In the genomic region with DNA sequence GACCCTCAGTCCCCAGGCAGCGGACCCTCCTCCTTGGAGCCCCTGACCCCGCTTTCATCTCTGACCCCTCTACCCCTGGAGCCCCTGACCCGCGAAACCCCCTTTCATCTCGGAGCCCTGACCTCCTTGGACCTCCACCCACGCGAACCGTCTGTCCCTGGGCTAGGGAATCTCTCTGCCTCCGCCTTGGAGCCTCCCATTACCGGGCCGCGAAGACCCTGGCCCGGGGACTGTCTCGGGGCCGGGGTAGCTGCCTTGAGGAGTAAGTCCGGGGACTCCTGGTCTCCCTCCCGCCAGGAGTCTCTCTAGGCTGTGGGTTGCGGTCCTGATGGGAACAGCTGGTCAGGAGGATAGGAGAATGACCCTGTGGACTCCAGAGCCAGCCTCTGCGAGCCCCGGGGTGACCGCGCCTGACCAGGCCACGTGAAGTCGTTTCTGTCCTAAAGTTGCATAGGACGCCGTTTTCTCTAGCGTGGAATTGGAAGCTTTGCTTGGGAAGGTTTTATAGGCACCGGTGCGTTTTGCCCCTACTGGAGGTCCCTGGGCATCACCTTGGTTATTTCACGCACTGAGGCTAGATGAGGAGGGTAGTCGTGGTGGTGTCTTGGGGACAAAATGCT, we compare ENCODE assay signal across 2 cellular contexts.
TF ChIP-seq lines count a peak whose summit lies in the region.

No MANE protein-coding gene starts in this region.

TF ChIP-seq in IMR-90, 13 proteins besides CTCF, POLR2A, EP300 and RAD21:
- TF ChIP-seq CHD1 (IDR thresholded peaks at IDR 0.05; ENCODE audit: low read depth, low read length) (no peak), SMC3 (IDR thresholded peaks at IDR 0.05; ENCODE audit: low read depth, low read length) (no peak)
TF ChIP-seq in IMR-90: peak in this region for 0.

TF ChIP-seq in K562, 482 proteins besides CTCF, POLR2A, EP300 and RAD21 (continues in another document):
- TF ChIP-seq TCF3 (CRISPR knock-in tag; IDR thresholded peaks at IDR 0.05) (peak; percentile 52), MAZ (CRISPR knock-in tag; conservative IDR thresholded peaks at IDR 0.05 in 1 of 2, IDR thresholded peaks at IDR 0.05 in 1 of 2) (0 out of 4 replicates have a peak, but pooled peaks have one; percentile 26 to 48), FOXP1 (CRISPR knock-in tag; IDR thresholded peaks at IDR 0.05) (peak; percentile 66; the same call in 1 of the 2 replicates), DACH1 (IDR thresholded peaks at IDR 0.05; ENCODE audit: partially characterized antibody) (peak; percentile 66), SP1 (CRISPR knock-in tag; IDR thresholded peaks at IDR 0.05) (peak; percentile 54; the same call in 1 of the 2 replicates), ZNF436 (CRISPR knock-in tag; IDR thresholded peaks at IDR 0.05) (no peak), ATF1 (CRISPR knock-in tag; IDR thresholded peaks at IDR 0.05) (no peak), ATF1 (tag; IDR thresholded peaks at IDR 0.05) (no peak; the same call in 1 of the 2 replicates), TRIM24 (IDR thresholded peaks at IDR 0.05) (no peak), U2AF2 (optimal IDR thresholded peaks at IDR 0.05; ENCODE audit: low read depth, low read length) (no peak), SIN3A (IDR thresholded peaks at IDR 0.05; ENCODE audit: borderline replicate concordance in 2 of 2, control insufficient read depth in 1 of 2, low read depth in 2 of 2, low read length in 2 of 2) (peak in 1 of 2 experiments; percentile 62; a peak in 1 of 4 replicates), NFRKB (IDR thresholded peaks at IDR 0.05; ENCODE audit: low read depth) (0 out of 2 replicates have a peak, but pooled peaks have one; percentile 24), ZNF431 (CRISPR knock-in tag; IDR thresholded peaks at IDR 0.05) (peak; percentile 42; the same call in 1 of the 2 replicates), CHD1 (IDR thresholded peaks at IDR 0.05; ENCODE audit: low read length) (peak; percentile 66), NR2F6 (CRISPR knock-in tag; IDR thresholded peaks at IDR 0.05) (no peak), CREB1 (IDR thresholded peaks at IDR 0.05) (no peak), CREB1 (CRISPR knock-in tag; IDR thresholded peaks at IDR 0.05) (0 out of 2 replicates have a peak, but pooled peaks have one; percentile 6), KAT7 (CRISPR knock-in tag; IDR thresholded peaks at IDR 0.05; ENCODE audit: borderline replicate concordance) (peak; percentile 67; the same call in 1 of the 2 replicates), ZBED1 (IDR thresholded peaks at IDR 0.05) (0 out of 2 replicates have a peak, but pooled peaks have one; percentile 27), SAP30 (IDR thresholded peaks at IDR 0.05; ENCODE audit: borderline replicate concordance, insufficient read depth, low read depth, low read length, poor library complexity, severe bottlenecking) (no peak), FOSL1 (tag; conservative IDR thresholded peaks at IDR 0.05) (no peak), TEAD4 (IDR thresholded peaks at IDR 0.05; ENCODE audit: low read length) (peak; percentile 6; the same call in 1 of the 2 replicates), TEAD4 (CRISPR knock-in tag; IDR thresholded peaks at IDR 0.05; ENCODE audit: borderline replicate concordance) (no peak), ZNF12 (CRISPR knock-in tag; IDR thresholded peaks at IDR 0.05) (peak; percentile 97), TOE1 (IDR thresholded peaks at IDR 0.05; ENCODE audit: borderline replicate concordance) (peak; percentile 52; the same call in 1 of the 2 replicates), TOE1 (CRISPR knock-in tag; IDR thresholded peaks at IDR 0.05; ENCODE audit: borderline replicate concordance, low read depth) (no peak), LARP7 (IDR thresholded peaks at IDR 0.05) (peak; percentile 52; the same call in 1 of the 2 replicates), CCAR2 (IDR thresholded peaks at IDR 0.05; ENCODE audit: low read depth, low read length) (no peak), HNRNPLL (IDR thresholded peaks at IDR 0.05; ENCODE audit: low read depth, low read length, poor library complexity, severe bottlenecking) (peak; percentile 22)
- TF ChIP-seq, protein P1, sequence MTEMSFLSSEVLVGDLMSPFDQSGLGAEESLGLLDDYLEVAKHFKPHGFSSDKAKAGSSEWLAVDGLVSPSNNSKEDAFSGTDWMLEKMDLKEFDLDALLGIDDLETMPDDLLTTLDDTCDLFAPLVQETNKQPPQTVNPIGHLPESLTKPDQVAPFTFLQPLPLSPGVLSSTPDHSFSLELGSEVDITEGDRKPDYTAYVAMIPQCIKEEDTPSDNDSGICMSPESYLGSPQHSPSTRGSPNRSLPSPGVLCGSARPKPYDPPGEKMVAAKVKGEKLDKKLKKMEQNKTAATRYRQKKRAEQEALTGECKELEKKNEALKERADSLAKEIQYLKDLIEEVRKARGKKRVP (CRISPR knock-in tag; IDR thresholded peaks at IDR 0.05) = 0 out of 2 replicates have a peak, but pooled peaks have one; percentile 10
- TF ChIP-seq, protein P2, sequence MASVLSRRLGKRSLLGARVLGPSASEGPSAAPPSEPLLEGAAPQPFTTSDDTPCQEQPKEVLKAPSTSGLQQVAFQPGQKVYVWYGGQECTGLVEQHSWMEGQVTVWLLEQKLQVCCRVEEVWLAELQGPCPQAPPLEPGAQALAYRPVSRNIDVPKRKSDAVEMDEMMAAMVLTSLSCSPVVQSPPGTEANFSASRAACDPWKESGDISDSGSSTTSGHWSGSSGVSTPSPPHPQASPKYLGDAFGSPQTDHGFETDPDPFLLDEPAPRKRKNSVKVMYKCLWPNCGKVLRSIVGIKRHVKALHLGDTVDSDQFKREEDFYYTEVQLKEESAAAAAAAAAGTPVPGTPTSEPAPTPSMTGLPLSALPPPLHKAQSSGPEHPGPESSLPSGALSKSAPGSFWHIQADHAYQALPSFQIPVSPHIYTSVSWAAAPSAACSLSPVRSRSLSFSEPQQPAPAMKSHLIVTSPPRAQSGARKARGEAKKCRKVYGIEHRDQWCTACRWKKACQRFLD (CRISPR knock-in tag; IDR thresholded peaks at IDR 0.05) = 0 out of 2 replicates have a peak, but pooled peaks have one; percentile 18
- TF ChIP-seq, protein P3, sequence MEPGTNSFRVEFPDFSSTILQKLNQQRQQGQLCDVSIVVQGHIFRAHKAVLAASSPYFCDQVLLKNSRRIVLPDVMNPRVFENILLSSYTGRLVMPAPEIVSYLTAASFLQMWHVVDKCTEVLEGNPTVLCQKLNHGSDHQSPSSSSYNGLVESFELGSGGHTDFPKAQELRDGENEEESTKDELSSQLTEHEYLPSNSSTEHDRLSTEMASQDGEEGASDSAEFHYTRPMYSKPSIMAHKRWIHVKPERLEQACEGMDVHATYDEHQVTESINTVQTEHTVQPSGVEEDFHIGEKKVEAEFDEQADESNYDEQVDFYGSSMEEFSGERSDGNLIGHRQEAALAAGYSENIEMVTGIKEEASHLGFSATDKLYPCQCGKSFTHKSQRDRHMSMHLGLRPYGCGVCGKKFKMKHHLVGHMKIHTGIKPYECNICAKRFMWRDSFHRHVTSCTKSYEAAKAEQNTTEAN (CRISPR knock-in tag; IDR thresholded peaks at IDR 0.05) = no peak
- TF ChIP-seq, protein P4, sequence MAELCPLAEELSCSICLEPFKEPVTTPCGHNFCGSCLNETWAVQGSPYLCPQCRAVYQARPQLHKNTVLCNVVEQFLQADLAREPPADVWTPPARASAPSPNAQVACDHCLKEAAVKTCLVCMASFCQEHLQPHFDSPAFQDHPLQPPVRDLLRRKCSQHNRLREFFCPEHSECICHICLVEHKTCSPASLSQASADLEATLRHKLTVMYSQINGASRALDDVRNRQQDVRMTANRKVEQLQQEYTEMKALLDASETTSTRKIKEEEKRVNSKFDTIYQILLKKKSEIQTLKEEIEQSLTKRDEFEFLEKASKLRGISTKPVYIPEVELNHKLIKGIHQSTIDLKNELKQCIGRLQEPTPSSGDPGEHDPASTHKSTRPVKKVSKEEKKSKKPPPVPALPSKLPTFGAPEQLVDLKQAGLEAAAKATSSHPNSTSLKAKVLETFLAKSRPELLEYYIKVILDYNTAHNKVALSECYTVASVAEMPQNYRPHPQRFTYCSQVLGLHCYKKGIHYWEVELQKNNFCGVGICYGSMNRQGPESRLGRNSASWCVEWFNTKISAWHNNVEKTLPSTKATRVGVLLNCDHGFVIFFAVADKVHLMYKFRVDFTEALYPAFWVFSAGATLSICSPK (IDR thresholded peaks at IDR 0.05; ENCODE audit: borderline replicate concordance) = no peak
- TF ChIP-seq, protein P5, sequence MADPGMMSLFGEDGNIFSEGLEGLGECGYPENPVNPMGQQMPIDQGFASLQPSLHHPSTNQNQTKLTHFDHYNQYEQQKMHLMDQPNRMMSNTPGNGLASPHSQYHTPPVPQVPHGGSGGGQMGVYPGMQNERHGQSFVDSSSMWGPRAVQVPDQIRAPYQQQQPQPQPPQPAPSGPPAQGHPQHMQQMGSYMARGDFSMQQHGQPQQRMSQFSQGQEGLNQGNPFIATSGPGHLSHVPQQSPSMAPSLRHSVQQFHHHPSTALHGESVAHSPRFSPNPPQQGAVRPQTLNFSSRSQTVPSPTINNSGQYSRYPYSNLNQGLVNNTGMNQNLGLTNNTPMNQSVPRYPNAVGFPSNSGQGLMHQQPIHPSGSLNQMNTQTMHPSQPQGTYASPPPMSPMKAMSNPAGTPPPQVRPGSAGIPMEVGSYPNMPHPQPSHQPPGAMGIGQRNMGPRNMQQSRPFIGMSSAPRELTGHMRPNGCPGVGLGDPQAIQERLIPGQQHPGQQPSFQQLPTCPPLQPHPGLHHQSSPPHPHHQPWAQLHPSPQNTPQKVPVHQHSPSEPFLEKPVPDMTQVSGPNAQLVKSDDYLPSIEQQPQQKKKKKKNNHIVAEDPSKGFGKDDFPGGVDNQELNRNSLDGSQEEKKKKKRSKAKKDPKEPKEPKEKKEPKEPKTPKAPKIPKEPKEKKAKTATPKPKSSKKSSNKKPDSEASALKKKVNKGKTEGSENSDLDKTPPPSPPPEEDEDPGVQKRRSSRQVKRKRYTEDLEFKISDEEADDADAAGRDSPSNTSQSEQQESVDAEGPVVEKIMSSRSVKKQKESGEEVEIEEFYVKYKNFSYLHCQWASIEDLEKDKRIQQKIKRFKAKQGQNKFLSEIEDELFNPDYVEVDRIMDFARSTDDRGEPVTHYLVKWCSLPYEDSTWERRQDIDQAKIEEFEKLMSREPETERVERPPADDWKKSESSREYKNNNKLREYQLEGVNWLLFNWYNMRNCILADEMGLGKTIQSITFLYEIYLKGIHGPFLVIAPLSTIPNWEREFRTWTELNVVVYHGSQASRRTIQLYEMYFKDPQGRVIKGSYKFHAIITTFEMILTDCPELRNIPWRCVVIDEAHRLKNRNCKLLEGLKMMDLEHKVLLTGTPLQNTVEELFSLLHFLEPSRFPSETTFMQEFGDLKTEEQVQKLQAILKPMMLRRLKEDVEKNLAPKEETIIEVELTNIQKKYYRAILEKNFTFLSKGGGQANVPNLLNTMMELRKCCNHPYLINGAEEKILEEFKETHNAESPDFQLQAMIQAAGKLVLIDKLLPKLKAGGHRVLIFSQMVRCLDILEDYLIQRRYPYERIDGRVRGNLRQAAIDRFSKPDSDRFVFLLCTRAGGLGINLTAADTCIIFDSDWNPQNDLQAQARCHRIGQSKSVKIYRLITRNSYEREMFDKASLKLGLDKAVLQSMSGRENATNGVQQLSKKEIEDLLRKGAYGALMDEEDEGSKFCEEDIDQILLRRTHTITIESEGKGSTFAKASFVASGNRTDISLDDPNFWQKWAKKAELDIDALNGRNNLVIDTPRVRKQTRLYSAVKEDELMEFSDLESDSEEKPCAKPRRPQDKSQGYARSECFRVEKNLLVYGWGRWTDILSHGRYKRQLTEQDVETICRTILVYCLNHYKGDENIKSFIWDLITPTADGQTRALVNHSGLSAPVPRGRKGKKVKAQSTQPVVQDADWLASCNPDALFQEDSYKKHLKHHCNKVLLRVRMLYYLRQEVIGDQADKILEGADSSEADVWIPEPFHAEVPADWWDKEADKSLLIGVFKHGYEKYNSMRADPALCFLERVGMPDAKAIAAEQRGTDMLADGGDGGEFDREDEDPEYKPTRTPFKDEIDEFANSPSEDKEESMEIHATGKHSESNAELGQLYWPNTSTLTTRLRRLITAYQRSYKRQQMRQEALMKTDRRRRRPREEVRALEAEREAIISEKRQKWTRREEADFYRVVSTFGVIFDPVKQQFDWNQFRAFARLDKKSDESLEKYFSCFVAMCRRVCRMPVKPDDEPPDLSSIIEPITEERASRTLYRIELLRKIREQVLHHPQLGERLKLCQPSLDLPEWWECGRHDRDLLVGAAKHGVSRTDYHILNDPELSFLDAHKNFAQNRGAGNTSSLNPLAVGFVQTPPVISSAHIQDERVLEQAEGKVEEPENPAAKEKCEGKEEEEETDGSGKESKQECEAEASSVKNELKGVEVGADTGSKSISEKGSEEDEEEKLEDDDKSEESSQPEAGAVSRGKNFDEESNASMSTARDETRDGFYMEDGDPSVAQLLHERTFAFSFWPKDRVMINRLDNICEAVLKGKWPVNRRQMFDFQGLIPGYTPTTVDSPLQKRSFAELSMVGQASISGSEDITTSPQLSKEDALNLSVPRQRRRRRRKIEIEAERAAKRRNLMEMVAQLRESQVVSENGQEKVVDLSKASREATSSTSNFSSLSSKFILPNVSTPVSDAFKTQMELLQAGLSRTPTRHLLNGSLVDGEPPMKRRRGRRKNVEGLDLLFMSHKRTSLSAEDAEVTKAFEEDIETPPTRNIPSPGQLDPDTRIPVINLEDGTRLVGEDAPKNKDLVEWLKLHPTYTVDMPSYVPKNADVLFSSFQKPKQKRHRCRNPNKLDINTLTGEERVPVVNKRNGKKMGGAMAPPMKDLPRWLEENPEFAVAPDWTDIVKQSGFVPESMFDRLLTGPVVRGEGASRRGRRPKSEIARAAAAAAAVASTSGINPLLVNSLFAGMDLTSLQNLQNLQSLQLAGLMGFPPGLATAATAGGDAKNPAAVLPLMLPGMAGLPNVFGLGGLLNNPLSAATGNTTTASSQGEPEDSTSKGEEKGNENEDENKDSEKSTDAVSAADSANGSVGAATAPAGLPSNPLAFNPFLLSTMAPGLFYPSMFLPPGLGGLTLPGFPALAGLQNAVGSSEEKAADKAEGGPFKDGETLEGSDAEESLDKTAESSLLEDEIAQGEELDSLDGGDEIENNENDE (IDR thresholded peaks at IDR 0.05; ENCODE audit: low read depth, low read length) = no peak
- TF ChIP-seq, protein P6, sequence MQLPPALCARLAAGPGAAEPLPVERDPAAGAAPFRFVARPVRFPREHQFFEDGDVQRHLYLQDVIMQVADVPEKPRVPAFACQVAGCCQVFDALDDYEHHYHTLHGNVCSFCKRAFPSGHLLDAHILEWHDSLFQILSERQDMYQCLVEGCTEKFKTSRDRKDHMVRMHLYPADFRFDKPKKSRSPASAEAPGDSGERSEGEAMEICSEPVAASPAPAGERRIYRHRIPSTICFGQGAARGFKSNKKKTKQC (CRISPR knock-in tag; IDR thresholded peaks at IDR 0.05) = 0 out of 2 replicates have a peak, but pooled peaks have one; percentile 27
- TF ChIP-seq, protein P7, sequence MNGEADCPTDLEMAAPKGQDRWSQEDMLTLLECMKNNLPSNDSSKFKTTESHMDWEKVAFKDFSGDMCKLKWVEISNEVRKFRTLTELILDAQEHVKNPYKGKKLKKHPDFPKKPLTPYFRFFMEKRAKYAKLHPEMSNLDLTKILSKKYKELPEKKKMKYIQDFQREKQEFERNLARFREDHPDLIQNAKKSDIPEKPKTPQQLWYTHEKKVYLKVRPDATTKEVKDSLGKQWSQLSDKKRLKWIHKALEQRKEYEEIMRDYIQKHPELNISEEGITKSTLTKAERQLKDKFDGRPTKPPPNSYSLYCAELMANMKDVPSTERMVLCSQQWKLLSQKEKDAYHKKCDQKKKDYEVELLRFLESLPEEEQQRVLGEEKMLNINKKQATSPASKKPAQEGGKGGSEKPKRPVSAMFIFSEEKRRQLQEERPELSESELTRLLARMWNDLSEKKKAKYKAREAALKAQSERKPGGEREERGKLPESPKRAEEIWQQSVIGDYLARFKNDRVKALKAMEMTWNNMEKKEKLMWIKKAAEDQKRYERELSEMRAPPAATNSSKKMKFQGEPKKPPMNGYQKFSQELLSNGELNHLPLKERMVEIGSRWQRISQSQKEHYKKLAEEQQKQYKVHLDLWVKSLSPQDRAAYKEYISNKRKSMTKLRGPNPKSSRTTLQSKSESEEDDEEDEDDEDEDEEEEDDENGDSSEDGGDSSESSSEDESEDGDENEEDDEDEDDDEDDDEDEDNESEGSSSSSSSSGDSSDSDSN (IDR thresholded peaks at IDR 0.05; ENCODE audit: borderline replicate concordance in 1 of 2, low read depth in 2 of 2, low read length in 2 of 2) = 0 out of 4 replicates have a peak, but pooled peaks of 1 of the 2 experiments have one; percentile 44
